ENCODE assay signal across 14 cellular contexts in the genomic region with DNA sequence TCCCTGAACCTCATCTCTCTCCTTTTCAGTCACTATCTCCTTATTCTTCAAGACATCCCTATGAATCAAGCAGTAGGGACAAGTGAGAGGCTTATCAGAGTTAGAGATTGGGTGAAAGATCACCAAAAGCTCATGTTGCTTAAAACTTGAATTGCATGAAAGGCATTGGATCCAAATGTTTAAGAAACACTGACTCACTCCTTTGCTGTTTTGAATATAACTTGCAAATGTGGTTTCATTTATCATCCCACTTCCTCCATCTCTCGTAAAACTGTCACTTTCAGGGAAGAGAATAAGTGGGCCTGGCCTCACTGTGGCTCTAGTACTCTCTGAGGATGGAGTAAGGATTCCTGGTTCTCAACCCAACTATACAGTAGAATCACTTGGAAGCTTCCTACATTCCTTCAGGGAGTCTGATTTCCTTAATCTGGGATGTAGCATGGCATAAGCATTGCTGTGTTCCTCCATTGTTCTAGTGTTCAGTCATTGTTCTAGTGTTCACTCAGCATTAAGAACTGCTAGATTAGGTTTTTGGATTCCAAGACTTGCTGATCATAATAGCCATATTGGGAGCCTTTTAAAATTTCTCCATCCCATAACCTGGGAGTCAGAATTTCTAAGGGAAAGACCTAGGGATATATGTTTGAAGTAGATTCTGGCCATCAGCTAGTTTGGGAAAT.
DNase-seq lines count a peak whose midpoint lies in the region; ATAC-seq and TF ChIP-seq lines count a peak whose summit lies in the region.
"Had no signal": no experiment of that assay in that cellular context is flagged by ENCODE, and none has a peak within 500 bp of the region (broad histone marks: within the 10 kb centered on the region; RNA-seq: fewer than 3 reads in every experiment).

No MANE protein-coding gene starts in this region.

- H3K27me3 Mint-ChIP-seq in activated T-helper 2 cell treated with anti-CD3 and anti-CD28 coated beads, Interferon-gamma antibody, Interleukin-2, Interleukin-4, amounts not matched to agents 10 μg/mL and 5 μg/mL and 100 μg/mL, durations not matched to agents 14 hours and 24 hours and 36 hours (ENCODE audit: low read depth): peaks cover 14% of the 10 kb centered on the region

- ATAC-seq in GM19351 (IDR thresholded peaks at IDR 0.05; ENCODE audit: unreplicated experiment): no peak
- ATAC-seq: A549; activated CD4-positive, CD25-positive, alpha-beta regulatory T cell treated with anti-CD3 and anti-CD28 coated beads, Interleukin-2, amount 50 U/mL, for 24 hours; left cardiac atrium had no signal

- H3K27ac ChIP-seq in smooth muscle cell (ENCODE audit: low read depth): no peak overlapping the region
- H3K27ac ChIP-seq: A549, epithelial cell of prostate, transverse colon had no signal

- H3K4me1 Mint-ChIP-seq in activated T-helper 2 cell treated with anti-CD3 and anti-CD28 coated beads, Interferon-gamma antibody, Interleukin-2, Interleukin-4, amounts not matched to agents 10 μg/mL and 5 μg/mL and 100 μg/mL, durations not matched to agents 14 hours and 24 hours and 36 hours (ENCODE audit: low read depth): peaks cover 20% of the 10 kb centered on the region

- DNase-seq in activated CD4-positive, alpha-beta T cell treated with anti-CD3 and anti-CD28 coated beads for 48 hours: peak; percentile 11
- no peak for DNase-seq in activated CD4-positive, alpha-beta T cell treated with anti-CD3 and anti-CD28 coated beads for 4 hours
- DNase-seq in NAMALWA (ENCODE audit: low spot score) (peak; percentile 27), smooth muscle cell (lab: John Stamatoyannopoulos, UW; ENCODE audit: unreplicated experiment) (no peak), ecto neural progenitor cell (ENCODE audit: low spot score) (no peak), globus pallidus (ENCODE audit: low spot score) (no peak)
- DNase-seq in activated T-helper 2 cell treated with anti-CD3 and anti-CD28 coated beads, Interferon-gamma antibody, Interleukin-2, Interleukin-4, amounts not matched to agents 10 μg/mL and 5 μg/mL and 100 μg/mL, durations not matched to agents 14 hours and 24 hours and 36 hours (ENCODE audit: low spot score): no peak
- DNase-seq: aorta, left cardiac atrium, transverse colon had no signal

- H3K36me3 Mint-ChIP-seq in activated T-helper 2 cell treated with anti-CD3 and anti-CD28 coated beads, Interferon-gamma antibody, Interleukin-2, Interleukin-4, amounts not matched to agents 10 μg/mL and 5 μg/mL and 100 μg/mL, durations not matched to agents 14 hours and 24 hours and 36 hours (ENCODE audit: low read depth): no peaks in the 10 kb centered on the region

- no peaks in the 10 kb centered on the region for H3K79me2 ChIP-seq in smooth muscle cell (ENCODE audit: low read depth)

- peak overlapping the region; percentile 28 for H3K27ac Mint-ChIP-seq in activated T-helper 2 cell treated with anti-CD3 and anti-CD28 coated beads, Interferon-gamma antibody, Interleukin-2, Interleukin-4, amounts not matched to agents 10 μg/mL and 5 μg/mL and 100 μg/mL, durations not matched to agents 14 hours and 24 hours and 36 hours

- 12% methylated on average over 1 of the region's 1 CpG for WGBS in smooth muscle cell (ENCODE audit: low lambda C conversion rate)

- H3K9me3 Mint-ChIP-seq in activated T-helper 2 cell treated with anti-CD3 and anti-CD28 coated beads, Interferon-gamma antibody, Interleukin-2, Interleukin-4, amounts not matched to agents 10 μg/mL and 5 μg/mL and 100 μg/mL, durations not matched to agents 14 hours and 24 hours and 36 hours: no peaks in the 10 kb centered on the region

- TF ChIP-seq CTCF in smooth muscle cell (IDR thresholded peaks at IDR 0.05; ENCODE audit: borderline replicate concordance, insufficient read depth, poor library complexity, severe bottlenecking): no peak

- H3K4me2 ChIP-seq in smooth muscle cell: peak overlapping the region; percentile 30
- H3K4me2 ChIP-seq: A549 had no signal

- H3K4me3 Mint-ChIP-seq in activated T-helper 2 cell treated with anti-CD3 and anti-CD28 coated beads, Interferon-gamma antibody, Interleukin-2, Interleukin-4, amounts not matched to agents 10 μg/mL and 5 μg/mL and 100 μg/mL, durations not matched to agents 14 hours and 24 hours and 36 hours (ENCODE audit: low read depth): no peak overlapping the region

- peaks cover 4% of the 10 kb centered on the region for H4K20me1 ChIP-seq in smooth muscle cell (ENCODE audit: low read depth)

- no peak overlapping the region for H2AFZ ChIP-seq in smooth muscle cell (ENCODE audit: low read depth)

- H3K4me1 ChIP-seq in smooth muscle cell (ENCODE audit: low read depth): peaks cover 26% of the 10 kb centered on the region
- H3K4me1 ChIP-seq: A549 had no signal

- intact Hi-C loops in activated T-helper 2 cell treated with anti-CD3 and anti-CD28 coated beads, Interferon-gamma antibody, Interleukin-2, Interleukin-4, amounts not matched to agents 10 μg/mL and 5 μg/mL and 100 μg/mL, durations not matched to agents 14 hours and 24 hours and 36 hours (cut with micrococcal nuclease): loop anchor here (5.0 to 10.0 kb wide), 3 partner anchors 57 to 485 kb away; partner anchors contain the start of gene NPHP3

- H3K9ac ChIP-seq in smooth muscle cell (ENCODE audit: low read depth): no peak overlapping the region

- H3K4me3 ChIP-seq in smooth muscle cell: no peak overlapping the region
- H3K4me3 ChIP-seq: A549, transverse colon had no signal

- H3K36me3 ChIP-seq in smooth muscle cell (ENCODE audit: low read depth): no peaks in the 10 kb centered on the region
- H3K36me3 ChIP-seq: transverse colon had no signal

- H3K27me3 ChIP-seq in smooth muscle cell (ENCODE audit: low read depth): no peaks in the 10 kb centered on the region
- H3K27me3 ChIP-seq: transverse colon had no signal

- H3K9me3 ChIP-seq in smooth muscle cell (replicated peaks; ENCODE audit: low read depth): no peaks in the 10 kb centered on the region
- H3K9me3 ChIP-seq: A549, transverse colon had no signal

- no peaks in the 10 kb centered on the region for H3F3A ChIP-seq in smooth muscle cell (ENCODE audit: low read depth)

Comparison
In these comparisons a context has a peak if more than half of its experiments do, and no peak if none do; other contexts are left out.
1. DNase-seq: peak in activated CD4-positive, alpha-beta T cell treated with anti-CD3 and anti-CD28 coated beads for 48 hours (single experiment) and NAMALWA (single experiment); none in activated CD4-positive, alpha-beta T cell treated with anti-CD3 and anti-CD28 coated beads for 4 hours (0 of 2), activated T-helper 2 cell treated with anti-CD3 and anti-CD28 coated beads, Interferon-gamma antibody, Interleukin-2, Interleukin-4, amounts not matched to agents 10 μg/mL and 5 μg/mL and 100 μg/mL, durations not matched to agents 14 hours and 24 hours and 36 hours (single experiment), smooth muscle cell (single experiment), ecto neural progenitor cell (single experiment) and globus pallidus (single experiment).